In the genomic region with DNA sequence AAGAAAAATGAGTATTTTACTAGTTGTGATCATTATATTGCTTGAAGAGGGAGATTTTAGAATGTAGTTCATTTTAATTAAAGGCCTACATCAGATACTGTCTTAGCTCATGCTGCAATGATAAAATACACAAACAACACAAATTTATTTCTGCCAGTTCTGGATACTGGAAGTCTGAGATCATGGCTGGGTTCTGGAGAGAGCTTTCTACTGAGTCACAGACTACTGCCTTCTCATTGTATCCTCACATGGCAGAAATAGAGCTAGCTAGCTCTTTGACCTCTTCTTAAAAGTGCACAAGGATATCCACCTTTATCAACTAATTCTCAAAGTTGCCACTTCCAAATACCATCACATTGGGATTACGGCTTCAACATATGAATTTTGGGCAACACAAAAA, we compare ENCODE assay signal across 20 cellular contexts. TPM values are rescaled to one million over a fixed set of nuclear protein-coding genes. Genes with fewer than 3 reads are reported as not detected.
A peak's percentile ranks its signal among the peaks of the same experiment; 100 is the strongest.
DNase-seq lines count a peak whose midpoint lies in the region; ATAC-seq and TF ChIP-seq lines count a peak whose summit lies in the region.
"Had no signal": no experiment of that assay in that cellular context is flagged by ENCODE, and none has a peak within 500 bp of the region (broad histone marks: within the 10 kb centered on the region; RNA-seq: fewer than 3 reads in every experiment).

No MANE protein-coding gene starts in this region.

- H3K9me3 Mint-ChIP-seq in HFFc6 (no peaks in the 10 kb centered on the region), neural progenitor cell (no peaks in the 10 kb centered on the region)
- H3K9me3 Mint-ChIP-seq: stimulated activated effector memory CD8-positive, alpha-beta T cell treated with anti-CD3 and anti-CD28 coated beads, Interleukin-12 subunit alpha, Interleukin-12 subunit beta, amount 100 ng/mL, for 72 hours had no signal

- peaks cover 14% of the 10 kb centered on the region for H3F3A ChIP-seq in neural progenitor cell (ENCODE audit: low read depth)

- H3K4me3 ChIP-seq in ACC112 (ENCODE audit: low read depth, low read length) (no peak overlapping the region), breast epithelium (no peak overlapping the region), neural progenitor cell (no peak overlapping the region)
- H3K4me3 ChIP-seq: A549, sigmoid colon, upper lobe of right lung had no signal

- no peak for TF ChIP-seq POLR2A in breast epithelium (IDR thresholded peaks at IDR 0.05)

- H3K79me2 ChIP-seq in ACC112 (ENCODE audit: control insufficient read depth, insufficient read depth, low read length, unreplicated experiment): no peaks in the 10 kb centered on the region
- no peaks in the 10 kb centered on the region for H3K79me2 ChIP-seq in neural progenitor cell (ENCODE audit: low read depth)

- in situ Hi-C loops in KBM-7 (cut with MboI; ENCODE audit: low pct_unique_long_range_greater_than_20kb, low sequenced_read_pairs): no loop called here

- peaks cover 5% of the 10 kb centered on the region; the same call in 1 of the 2 replicates for H3K36me3 Mint-ChIP-seq in HFFc6 (ENCODE audit: low read depth)
- H3K36me3 Mint-ChIP-seq in neural progenitor cell: peaks cover 8% of the 10 kb centered on the region

- intact Hi-C loops in breast epithelium (cut with DNase I; ENCODE audit: low total_unique reads): no loop called here

- H3K9me3 ChIP-seq in breast epithelium (no peaks in the 10 kb centered on the region), neural progenitor cell (ENCODE audit: low read depth) (no peaks in the 10 kb centered on the region)
- H3K9me3 ChIP-seq: A549, Caco-2, sigmoid colon, upper lobe of right lung had no signal

- H3K27me3 Mint-ChIP-seq in HFFc6 (ENCODE audit: insufficient read depth) (no peaks in the 10 kb centered on the region), neural progenitor cell (ENCODE audit: insufficient read depth, low read depth) (no peaks in the 10 kb centered on the region)
- H3K27me3 Mint-ChIP-seq: activated CD8-positive, alpha-beta memory T cell treated with anti-CD3 and anti-CD28 coated beads, Interleukin-2, amount 10 ng/mL, durations not matched to agents 7 days and 5 days had no signal

- H3K9ac ChIP-seq in neural progenitor cell: no peak overlapping the region

- no peak overlapping the region; the same call in 1 of the 2 replicates for H3K4me3 Mint-ChIP-seq in HFFc6
- no peak overlapping the region for H3K4me3 Mint-ChIP-seq in neural progenitor cell
- H3K4me3 Mint-ChIP-seq: activated CD8-positive, alpha-beta memory T cell treated with anti-CD3 and anti-CD28 coated beads, Interleukin-2, amount 10 ng/mL, durations not matched to agents 7 days and 5 days; stimulated activated effector memory CD8-positive, alpha-beta T cell treated with anti-CD3 and anti-CD28 coated beads, Interleukin-12 subunit alpha, Interleukin-12 subunit beta, amount 100 ng/mL, for 72 hours had no signal

- DNase-seq in HFFc6 (peak; percentile 51), breast epithelium (ENCODE audit: low spot score in 2 of 2) (no peak), hepatic stellate cell (ENCODE audit: low spot score) (peak; percentile 6), KBM-7 (no peak), neural progenitor cell (ENCODE audit: low spot score) (no peak)
- no peak for DNase-seq in activated effector memory CD4-positive, alpha-beta T cell treated with anti-CD3 and anti-CD28 coated beads, Interleukin-2, amount 50 U/mL, for 16 hours
- DNase-seq: activated CD8-positive, alpha-beta memory T cell treated with anti-CD3 and anti-CD28 coated beads, Interleukin-2, amount 10 ng/mL, durations not matched to agents 7 days and 5 days; activated naive CD4-positive, alpha-beta T cell treated with Interleukin-2 at 50 U/mL for 16 hours; Caco-2; caudate nucleus; hypothalamus; left ventricle myocardium superior; NCI-H1930; RPMI8226; sigmoid colon; upper lobe of right lung had no signal

- peak overlapping the region; percentile 37 for H3K27ac ChIP-seq in ACC112 (ENCODE audit: low read depth, low read length)
- peak overlapping the region; percentile 50 to 81 for H3K27ac ChIP-seq in breast epithelium
- no peak overlapping the region for H3K27ac ChIP-seq in neural progenitor cell
- H3K27ac ChIP-seq: A549, upper lobe of right lung had no signal

- peaks cover 10% of the 10 kb centered on the region for H3K4me1 Mint-ChIP-seq in HFFc6 (ENCODE audit: low read depth)
- H3K4me1 Mint-ChIP-seq in neural progenitor cell: no peaks in the 10 kb centered on the region
- H3K4me1 Mint-ChIP-seq: stimulated activated effector memory CD8-positive, alpha-beta T cell treated with anti-CD3 and anti-CD28 coated beads, Interleukin-12 subunit alpha, Interleukin-12 subunit beta, amount 100 ng/mL, for 72 hours had no signal

- no peak for ATAC-seq in GM21390 (IDR thresholded peaks at IDR 0.05; ENCODE audit: unreplicated experiment)
- ATAC-seq: A549; activated CD8-positive, alpha-beta memory T cell treated with anti-CD3 and anti-CD28 coated beads, Interleukin-2, amount 10 ng/mL, durations not matched to agents 7 days and 5 days; left ventricle myocardium superior; stimulated activated effector memory CD8-positive, alpha-beta T cell treated with anti-CD3 and anti-CD28 coated beads, Interleukin-12 subunit alpha, Interleukin-12 subunit beta, amount 100 ng/mL, for 72 hours; upper lobe of right lung had no signal

- H4K20me1 ChIP-seq in neural progenitor cell (ENCODE audit: low read depth): no peaks in the 10 kb centered on the region

- H3K27me3 ChIP-seq in ACC112 (ENCODE audit: insufficient read depth, low read length): no peaks in the 10 kb centered on the region
- H3K27me3 ChIP-seq in breast epithelium: no peaks in the 10 kb centered on the region
- H3K27me3 ChIP-seq in neural progenitor cell: no peaks in the 10 kb centered on the region
- H3K27me3 ChIP-seq: sigmoid colon, upper lobe of right lung had no signal

- H2AFZ ChIP-seq in ACC112 (ENCODE audit: low read length, unreplicated experiment) (no peak overlapping the region), neural progenitor cell (replicated peaks) (no peak overlapping the region)

- H3K4me2 ChIP-seq in neural progenitor cell: no peak overlapping the region
- H3K4me2 ChIP-seq: A549 had no signal

- H3K27ac Mint-ChIP-seq in HFFc6: peak overlapping the region; percentile 48
- no peak overlapping the region for H3K27ac Mint-ChIP-seq in neural progenitor cell
- H3K27ac Mint-ChIP-seq: activated CD8-positive, alpha-beta memory T cell treated with anti-CD3 and anti-CD28 coated beads, Interleukin-2, amount 10 ng/mL, durations not matched to agents 7 days and 5 days; stimulated activated effector memory CD8-positive, alpha-beta T cell treated with anti-CD3 and anti-CD28 coated beads, Interleukin-12 subunit alpha, Interleukin-12 subunit beta, amount 100 ng/mL, for 72 hours had no signal

- TF ChIP-seq CTCF in HFFc6 (IDR thresholded peaks at IDR 0.05): no peak
- no peak for TF ChIP-seq CTCF in breast epithelium (IDR thresholded peaks at IDR 0.05)
- TF ChIP-seq CTCF in neural progenitor cell (IDR thresholded peaks at IDR 0.05): no peak

- H3K36me3 ChIP-seq in ACC112 (ENCODE audit: insufficient read depth, low read length) (peaks cover 14% of the 10 kb centered on the region; the same call in 1 of the 2 replicates), breast epithelium (no peaks in the 10 kb centered on the region), neural progenitor cell (peaks cover 10% of the 10 kb centered on the region)

- H3K4me1 ChIP-seq in ACC112 (ENCODE audit: control insufficient read depth, insufficient read depth, low read length, unreplicated experiment) (peaks cover 16% of the 10 kb centered on the region), breast epithelium (no peaks in the 10 kb centered on the region), neural progenitor cell (no peaks in the 10 kb centered on the region)
- H3K4me1 ChIP-seq: A549, Caco-2, upper lobe of right lung had no signal

RNA-seq across cellular contexts. Expression of gene MIS18BP1, which starts 53.8 kb away (rescaled TPM):
- total RNA-seq in HFFc6 (2021; fragmentation: NEBNext Ultra II Directional; extraction: Animal tissue kit (Norgen Biotek cat#: 25700)): 10 to 100 TPM; 12.0 to 19.2 (median 18.2) TPM
- 10 to 100 TPM; 46.7 to 64.4 (median 48.5) TPM for total RNA-seq in breast epithelium
- total RNA-seq in neural progenitor cell (ENCODE audit: low replicate concordance): 130 and 211 TPM in 2 replicates

Comparison
In these comparisons a context has a peak if more than half of its experiments do, and no peak if none do; other contexts are left out.
1. DNase-seq: peak in HFFc6 (single experiment) and hepatic stellate cell (single experiment); none in breast epithelium (0 of 2), activated effector memory CD4-positive, alpha-beta T cell treated with anti-CD3 and anti-CD28 coated beads, Interleukin-2, amount 50 U/mL, for 16 hours (single experiment), KBM-7 (single experiment) and neural progenitor cell (single experiment).